1 cellular context compared by ENCODE assay signal in the genomic region with DNA sequence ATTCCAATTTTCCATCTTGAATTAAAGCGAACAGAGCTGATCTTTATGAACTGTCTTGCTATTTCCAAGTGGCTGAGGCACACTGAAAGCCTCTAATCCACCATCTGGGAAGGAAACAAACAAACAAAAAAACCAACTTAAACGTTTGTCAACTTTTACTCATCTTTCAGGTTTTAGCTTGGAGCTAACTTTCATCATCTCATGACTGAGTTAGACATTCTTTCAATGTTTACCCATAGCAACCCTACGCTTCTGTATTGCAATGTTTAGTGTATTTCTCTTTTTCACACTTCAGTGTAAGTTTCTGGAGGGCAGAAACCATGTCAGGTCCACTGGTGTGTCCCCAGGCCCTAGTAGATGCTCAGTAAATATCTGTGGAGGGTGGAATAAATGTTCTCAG.
TF ChIP-seq lines count a peak whose summit lies in the region.

No MANE protein-coding gene starts in this region.

TF ChIP-seq in SK-N-SH, 30 proteins besides CTCF, POLR2A, EP300 and RAD21 (continued from another document):
- TF ChIP-seq ZBTB33 (IDR thresholded peaks at IDR 0.05; ENCODE audit: borderline replicate concordance, low read depth) (no peak), POLR2AphosphoS5 (IDR thresholded peaks at IDR 0.05; ENCODE audit: low read depth, low read length) (no peak), JUND (IDR thresholded peaks at IDR 0.05) (no peak), MAX (IDR thresholded peaks at IDR 0.05; ENCODE audit: low read depth) (no peak), TCF12 (IDR thresholded peaks at IDR 0.05) (no peak)
